In genomic region chr7:127151379-127151778, GRCh38 we compare ENCODE assay signal across 30 cellular contexts.
"Had no signal": no experiment of that assay in that cellular context is flagged by ENCODE, and none has a peak within 500 bp of the region (broad histone marks: within the 10 kb centered on the region; RNA-seq: fewer than 3 reads in every experiment).

No MANE protein-coding gene starts in this region.

- H3K27me3 ChIP-seq: adrenal gland, ascending aorta, body of pancreas, brain microvascular endothelial cell, breast epithelium, cardiac muscle cell had no signal

- H3K27ac ChIP-seq: adrenal gland, ascending aorta, body of pancreas, brain microvascular endothelial cell, breast epithelium, cardiac muscle cell had no signal

- H3K4me3 ChIP-seq: adrenal gland, ascending aorta, body of pancreas, breast epithelium, cardiac muscle cell had no signal

- DNase-seq: activated effector memory CD4-positive, alpha-beta T cell treated with anti-CD3 and anti-CD28 coated beads, Interleukin-2, amount 50 U/mL, for 16 hours; activated effector memory CD4-positive, alpha-beta T cell treated with Interleukin-2 at 50 U/mL for 16 hours; activated gamma-delta T cell; activated gamma-delta T cell treated with Interleukin-2 at 50 U/mL for 16 hours; activated naive CD4-positive, alpha-beta T cell; activated naive CD4-positive, alpha-beta T cell treated with anti-CD3 and anti-CD28 coated beads for 36 hours; activated naive CD4-positive, alpha-beta T cell treated with anti-CD3 and anti-CD28 coated beads, Interleukin-2, amount 10 ng/mL, durations not matched to agents 7 days and 5 days; activated naive CD4-positive, alpha-beta T cell treated with anti-CD3 and anti-CD28 coated beads, Interleukin-2, amount 50 U/mL, for 16 hours; activated naive CD4-positive, alpha-beta T cell treated with Interleukin-2 at 50 U/mL for 16 hours; activated naive CD8-positive, alpha-beta T cell treated with anti-CD3 and anti-CD28 coated beads for 36 hours; activated naive CD8-positive, alpha-beta T cell treated with anti-CD3 and anti-CD28 coated beads, Interleukin-2, amount 10 ng/mL, durations not matched to agents 7 days and 5 days; activated naive CD8-positive, alpha-beta T cell treated with anti-CD3 and anti-CD28 coated beads, Interleukin-2, amount 50 U/mL, for 24 hours; activated T-cell treated with anti-CD3 and anti-CD28 coated beads, Interleukin-2, amount 50 U/mL, for 4 hours; activated T-cell treated with anti-CD3 and anti-CD28 coated beads, Interleukin-2, amount 50 U/mL, for 48 hours; activated T-cell treated with anti-CD3 and anti-CD28 coated beads, Interleukin-2, amount 50 U/mL, for 72 hours; adrenal gland; amniotic stem cell; amygdala; anterior cingulate cortex; aorta; body of pancreas; brain microvascular endothelial cell; caudate nucleus; central memory CD4-positive, alpha-beta T cell; cerebellar nuclear complex had no signal

- H3K9me3 ChIP-seq: adrenal gland, ascending aorta, body of pancreas, breast epithelium had no signal

- H3K36me3 ChIP-seq: adrenal gland, ascending aorta, brain microvascular endothelial cell, breast epithelium, cardiac muscle cell had no signal

- H3K4me1 ChIP-seq: adrenal gland, ascending aorta, body of pancreas, breast epithelium had no signal

- ATAC-seq: activated naive CD4-positive, alpha-beta T cell treated with anti-CD3 and anti-CD28 coated beads, Interleukin-2, amount 50 U/mL, for 72 hours; activated naive CD8-positive, alpha-beta T cell treated with anti-CD3 and anti-CD28 coated beads, Interleukin-2, amount 50 U/mL, for 24 hours; activated T-cell treated with anti-CD3 and anti-CD28 coated beads, Interleukin-2, amount 50 U/mL, for 4 hours; activated T-cell treated with anti-CD3 and anti-CD28 coated beads, Interleukin-2, amount 50 U/mL, for 72 hours; activated T-helper 17 cell treated with anti-CD3 and anti-CD28 coated beads, Interleukin-2, amount 50 U/mL, for 72 hours; body of pancreas had no signal
